20 cellular contexts compared by ENCODE assay signal in the genomic region with DNA sequence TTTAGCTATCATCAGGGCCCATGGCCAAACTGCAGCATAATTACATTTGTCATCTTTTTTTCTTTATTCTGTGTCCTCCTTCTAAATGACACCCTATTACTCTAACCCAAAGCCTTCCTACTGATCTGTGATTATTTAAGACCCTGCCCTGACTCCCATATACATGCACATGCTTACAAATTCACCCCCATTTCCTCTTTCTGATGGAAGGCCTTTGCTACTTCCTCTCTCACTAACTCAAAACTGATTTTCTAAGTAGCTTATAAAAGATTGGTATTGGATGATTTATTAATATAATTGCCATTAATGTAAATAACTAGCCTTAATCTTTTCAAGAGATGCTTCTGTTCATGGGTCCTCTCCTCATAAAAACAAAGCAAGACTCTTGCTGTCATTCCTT.
"Had no signal": no experiment of that assay in that cellular context is flagged by ENCODE, and none has a peak within 500 bp of the region (broad histone marks: within the 10 kb centered on the region; RNA-seq: fewer than 3 reads in every experiment).

No MANE protein-coding gene starts in this region.

- DNase-seq: stimulated activated CD4-positive, alpha-beta T cell treated with anti-CD3 and anti-CD28 coated beads, Interleukin-2, amount 100 ng/mL, for 48 hours; stimulated activated CD4-positive, alpha-beta T cell treated with anti-CD3 and anti-CD28 coated beads, Interleukin-4, amount 100 ng/mL, for 1 hour; stimulated activated CD4-positive, alpha-beta T cell treated with anti-CD3 and anti-CD28 coated beads, Interleukin-4, amount 100 ng/mL, for 24 hours; stimulated activated CD4-positive, alpha-beta T cell treated with anti-CD3 and anti-CD28 coated beads, Interleukin-4, amount 100 ng/mL, for 4 hours; stimulated activated CD8-positive, alpha-beta memory T cell treated with anti-CD3 and anti-CD28 coated beads, Interleukin-4, amount 100 ng/mL, for 48 hours; stimulated activated naive B cell treated with anti-CD40 and anti-IgM and Interleukin-4, amounts not matched to agents 10 μg/mL and 1 μg/mL and 100 μg/mL, for 72 hours; stimulated activated naive CD4-positive, alpha-beta T cell; stimulated activated naive CD4-positive, alpha-beta T cell treated with Interleukin-2 at 50 U/mL for 16 hours; stimulated activated naive CD8-positive, alpha-beta T cell treated with anti-CD3 and anti-CD28 coated beads, Interleukin-15, amount 100 ng/mL, for 72 hours; stimulated activated naive CD8-positive, alpha-beta T cell treated with anti-CD3 and anti-CD28 coated beads, Interleukin-15, Interleukin-2, amounts not matched to agents 100 U/mL and 50 U/mL, for 24 hours; stomach; substantia nigra; testis; thyroid gland; tibial artery; transverse colon; trophoblast cell; upper lobe of left lung; upper lobe of right lung; uterus had no signal
